Comparison of ENCODE assay signal across 1 cellular context in the genomic region with DNA sequence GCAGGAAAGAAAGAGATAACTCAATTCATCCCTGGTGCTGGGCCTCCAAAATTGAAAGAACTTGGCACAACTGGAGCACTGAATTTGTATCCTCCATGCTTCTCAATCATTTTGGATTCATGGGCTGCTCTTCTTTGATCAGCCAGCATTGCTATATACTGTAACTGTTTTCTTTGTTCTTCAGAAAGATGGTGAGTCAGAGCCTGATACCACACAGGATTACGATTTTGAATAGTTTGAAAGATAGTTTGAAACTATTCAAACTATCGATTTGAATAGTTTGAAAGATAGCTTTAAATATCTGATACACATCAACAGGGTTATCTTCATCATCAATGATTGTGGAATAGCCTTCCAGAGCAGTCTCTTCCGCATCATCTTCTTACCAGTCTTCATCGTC.
A peak's percentile ranks its signal among the peaks of the same experiment; 100 is the strongest.
TF ChIP-seq lines count a peak whose summit lies in the region.

No MANE protein-coding gene starts in this region.

TF ChIP-seq in endothelial cell of umbilical vein, 7 proteins besides CTCF, POLR2A, EP300 and RAD21:
- TF ChIP-seq FOS (IDR thresholded peaks at IDR 0.05; ENCODE audit: borderline replicate concordance, insufficient read depth, low read length): peak; percentile 43
